ENCODE assay signal across 17 cellular contexts in the genomic region with DNA sequence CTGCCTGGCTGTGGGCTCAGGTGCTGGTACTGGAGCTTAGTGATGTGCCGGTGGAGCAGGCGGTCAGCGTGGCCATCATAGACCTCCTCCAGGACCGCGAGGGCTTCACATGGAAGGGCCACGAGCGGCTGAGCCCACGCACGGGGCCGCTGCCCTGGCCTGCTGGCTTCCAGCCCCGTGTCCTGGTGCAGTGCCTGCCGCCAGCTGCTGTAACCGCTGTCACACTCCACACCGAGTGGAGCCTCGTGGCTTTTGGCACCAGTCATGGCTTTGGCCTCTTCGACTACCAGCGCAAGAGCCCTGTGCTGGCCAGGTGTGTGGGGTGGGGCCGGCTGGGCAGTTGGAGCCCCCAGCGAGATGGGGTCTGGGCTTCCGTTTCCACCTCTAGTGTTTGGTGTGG. TPM values are rescaled to one million over a fixed set of nuclear protein-coding genes. Genes with fewer than 3 reads are reported as not detected.
DNase-seq lines count a peak whose midpoint lies in the region; TF ChIP-seq lines count a peak whose summit lies in the region.
"Had no signal": no experiment of that assay in that cellular context is flagged by ENCODE, and none has a peak within 500 bp of the region (broad histone marks: within the 10 kb centered on the region; RNA-seq: fewer than 3 reads in every experiment).

No MANE protein-coding gene starts in this region.

- no peak for DNase-seq in RWPE1 (ENCODE audit: low spot score)
- DNase-seq in dorsolateral prefrontal cortex, result no peak
- DNase-seq in neuronal stem cell (ENCODE audit: low spot score), result no peak
- no peak for DNase-seq in substantia nigra (lab: John Stamatoyannopoulos, UW)
- DNase-seq in hippocampal formation (lab: John Stamatoyannopoulos, UW), result no peak
- DNase-seq in dedifferentiated amniotic fluid mesenchymal stem cell (ENCODE audit: extremely low spot score), result no peak
- no peak for DNase-seq in activated CD8-positive, alpha-beta memory T cell treated with anti-CD3 and anti-CD28 coated beads, Interleukin-2, amount 50 U/mL, for 4 hours
- DNase-seq: C1 segment of cervical spinal cord; Calu3; CD4-positive, alpha-beta memory T cell; COR-L47; DMS53; DMS79 treated with DMSO at 0.1 percent for 48 hours; GF-D8; GOT3; HFFc6 had no signal

- H3K14ac ChIP-seq in neuronal stem cell (ENCODE audit: low read length), result peak overlapping the region; percentile 58

- no peak overlapping the region for H3K23ac ChIP-seq in neuronal stem cell (ENCODE audit: low read depth, low read length, poor library complexity)

- no peak overlapping the region for H2BK15ac ChIP-seq in neuronal stem cell (ENCODE audit: low read length)

- intact Hi-C loops in dorsolateral prefrontal cortex (cut with DNase I), result no loop called here

- no peak overlapping the region for H3K18ac ChIP-seq in neuronal stem cell (ENCODE audit: low read length)

- H2AK5ac ChIP-seq in neuronal stem cell (ENCODE audit: low read depth, low read length), result no peak overlapping the region

- POLR2A ChIA-PET in RWPE1 (lab: Yijun Ruan, JAX; ENCODE audit: low non-redundant PET), result no interaction called here

- H2BK5ac ChIP-seq in neuronal stem cell (ENCODE audit: low read length), result no peak overlapping the region

- no peaks in the 10 kb centered on the region for H3K9me3 ChIP-seq in neuronal stem cell (replicated peaks in 1 of 2; ENCODE audit: control insufficient read depth in 2 of 2, insufficient read depth in 1 of 2, low read depth in 1 of 2, low read length in 2 of 2)
- H3K9me3 ChIP-seq: HAP-1 had no signal

- CTCF ChIA-PET in RWPE1 (lab: Yijun Ruan, JAX), result no interaction called here

- H3K4me2 ChIP-seq in neuronal stem cell (ENCODE audit: insufficient read depth, low read length, poor library complexity, severe bottlenecking), result no peak overlapping the region

- no peak overlapping the region for H3K9ac ChIP-seq in neuronal stem cell (ENCODE audit: low read depth, low read length, poor library complexity)

- H3K4ac ChIP-seq in neuronal stem cell (ENCODE audit: low read length), result peak overlapping the region; percentile 42

- peaks cover 32% of the 10 kb centered on the region for H3K79me1 ChIP-seq in neuronal stem cell (ENCODE audit: low read depth, low read length)

- no peak overlapping the region for H2BK120ac ChIP-seq in neuronal stem cell (ENCODE audit: low read depth, low read length)

- no peaks in the 10 kb centered on the region for H3K27me3 ChIP-seq in dorsolateral prefrontal cortex
- H3K27me3 ChIP-seq in neuronal stem cell (ENCODE audit: control insufficient read depth in 3 of 3, insufficient read depth in 3 of 3, low read depth in 1 of 3, low read length in 3 of 3), result no peaks in the 10 kb centered on the region

- no peak overlapping the region for H4K91ac ChIP-seq in neuronal stem cell (ENCODE audit: low read depth, low read length, poor library complexity)

- H3K27ac ChIP-seq in RWPE1 (peak overlapping the region; percentile 97), dorsolateral prefrontal cortex (peak overlapping the region in 36 of 59 donors; percentile 1 to 100 (median 60)), neuronal stem cell (replicated peaks; ENCODE audit: low read length) (no peak overlapping the region), substantia nigra (ENCODE audit: low read depth, low read length, poor library complexity, severe bottlenecking) (peak overlapping the region; percentile 100)

- H4K8ac ChIP-seq in neuronal stem cell (ENCODE audit: low read depth, low read length), result no peak overlapping the region

- H3K36me3 ChIP-seq in neuronal stem cell (replicated peaks in 1 of 2; ENCODE audit: control insufficient read depth in 2 of 2, insufficient read depth in 2 of 2, low read length in 2 of 2), result peaks cover 90 to 97% of the 10 kb centered on the region in 2 donors

- H2BK12ac ChIP-seq in neuronal stem cell (ENCODE audit: low read length), result no peak overlapping the region

- H3K4me1 ChIP-seq in neuronal stem cell (ENCODE audit: control insufficient read depth in 2 of 2, insufficient read depth in 1 of 2, low read depth in 1 of 2, low read length in 2 of 2), result no peaks in the 10 kb centered on the region
- H3K4me1 ChIP-seq: HAP-1 had no signal

- TF ChIP-seq CTCF in RWPE1 (conservative IDR thresholded peaks at IDR 0.05; ENCODE audit: low read depth) (no peak), dorsolateral prefrontal cortex (IDR thresholded peaks at IDR 0.05 in 54 of 56, conservative IDR thresholded peaks at IDR 0.05 in 2 of 56; ENCODE audit: low read depth in 1 of 56, partially characterized antibody in 56 of 56) (no peak)

- no peak overlapping the region for H2AFZ ChIP-seq in neuronal stem cell (ENCODE audit: low read length)

- no peak overlapping the region for H3K4me3 ChIP-seq in dorsolateral prefrontal cortex
- no peak overlapping the region for H3K4me3 ChIP-seq in neuronal stem cell (ENCODE audit: low read length in 2 of 2)
- H3K4me3 ChIP-seq: HAP-1 had no signal

- WGBS in neuronal stem cell (ENCODE audit: extremely low coverage in 2 of 2, insufficient read length in 2 of 2, insufficient replicate concordance in 1 of 2), 2 donors, result no CpG with 5 or more reads among the region's 20 CpGs

RNA-seq across cellular contexts. Expression of a gene that starts 12.0 kb away (rescaled TPM):
- 100 to 1,000 TPM in 8 of 120 experiments, 10 to 100 TPM in 112; 30.0 to 174 (median 53.4) TPM for total RNA-seq in dorsolateral prefrontal cortex
- 72.8 TPM for polyA plus RNA-seq in neuronal stem cell (2013, experiment 1 of 2)
- 73.5 TPM for polyA plus RNA-seq in neuronal stem cell (2013, experiment 2 of 2)

RNA-seq across cellular contexts. Expression of a gene that starts 21.1 kb away (rescaled TPM):
- total RNA-seq in dorsolateral prefrontal cortex, result 100 to 1,000 TPM in 118 of 120 experiments, 10 to 100 TPM in 2; 86.1 to 217 (median 147) TPM
- 127 TPM for polyA plus RNA-seq in neuronal stem cell (2013, experiment 1 of 2)
- polyA plus RNA-seq in neuronal stem cell (2013, experiment 2 of 2), result 124 TPM

RNA-seq across cellular contexts. Expression of a gene that starts 23.0 kb away (rescaled TPM):
- total RNA-seq in dorsolateral prefrontal cortex, result 10 to 100 TPM; 12.6 to 31.3 (median 19.8) TPM
- polyA plus RNA-seq in neuronal stem cell (2013, experiment 1 of 2), result 4.4 TPM
- polyA plus RNA-seq in neuronal stem cell (2013, experiment 2 of 2), result 4.6 TPM

RNA-seq across cellular contexts. Expression of a gene that starts 53.8 kb away (rescaled TPM):
- 100 to 1,000 TPM in 119 of 120 experiments, 10 to 100 TPM in 1; 99.8 to 173 (median 120) TPM for total RNA-seq in dorsolateral prefrontal cortex
- 74.3 TPM for polyA plus RNA-seq in neuronal stem cell (2013, experiment 1 of 2)
- 79.4 TPM for polyA plus RNA-seq in neuronal stem cell (2013, experiment 2 of 2)
